26 cellular contexts compared by ENCODE assay signal in genomic region chr22:17724241-17724640, GRCh38. TPM values are rescaled to one million over a fixed set of nuclear protein-coding genes. Genes with fewer than 3 reads are reported as not detected.
DNase-seq lines count a peak whose midpoint lies in the region; TF ChIP-seq lines count a peak whose summit lies in the region.
"Had no signal": no experiment of that assay in that cellular context is flagged by ENCODE, and none has a peak within 500 bp of the region (broad histone marks: within the 10 kb centered on the region; RNA-seq: fewer than 3 reads in every experiment).

No MANE protein-coding gene starts in this region.

- no peak overlapping the region for H2AFZ ChIP-seq in fibroblast of lung (ENCODE audit: low read length)
- H2AFZ ChIP-seq in trophoblast cell (ENCODE audit: insufficient read depth, low read length, poor library complexity): no peak overlapping the region
- H2AFZ ChIP-seq: GM23338 had no signal

- H3K4ac ChIP-seq in trophoblast cell (ENCODE audit: low read depth, low read length): no peak overlapping the region

- peak overlapping the region in 4 of 7 donors; percentile 33 to 72 (median 58) for H3K27ac Mint-ChIP-seq in CD14-positive monocyte
- H3K27ac Mint-ChIP-seq: activated CD4-positive, alpha-beta T cell treated with anti-CD3 and anti-CD28 coated beads, Interleukin-2, amount 10 ng/mL, durations not matched to agents 24 days and 14 days; activated CD8-positive, alpha-beta memory T cell treated with anti-CD3 and anti-CD28 coated beads, Interleukin-2, amount 10 ng/mL, durations not matched to agents 7 days and 5 days; GM23338 had no signal

- H3K36me3 ChIP-seq in adrenal gland (replicated peaks in 1 of 2) (peaks cover 0 to 24% of the 10 kb centered on the region in 2 donors), fibroblast of lung (ENCODE audit: control insufficient read depth, insufficient read depth, low read length) (peaks cover 4% of the 10 kb centered on the region), sigmoid colon (peaks cover 7 to 28% (median 14%) of the 10 kb centered on the region in 4 donors), trophoblast cell (ENCODE audit: control insufficient read depth in 1 of 2, insufficient read depth in 2 of 2, low read length in 2 of 2) (peaks cover 16 to 20% of the 10 kb centered on the region in 2 experiments)
- H3K36me3 ChIP-seq: breast epithelium had no signal

- H3K9me3 ChIP-seq in adrenal gland (replicated peaks in 1 of 3) (no peaks in the 10 kb centered on the region), fibroblast of lung (ENCODE audit: control insufficient read depth, insufficient read depth, low read depth, low read length) (no peaks in the 10 kb centered on the region), sigmoid colon (no peaks in the 10 kb centered on the region), trophoblast cell (ENCODE audit: insufficient read depth, low read depth, low read length) (no peaks in the 10 kb centered on the region)
- H3K9me3 ChIP-seq: breast epithelium, mucosa of descending colon, suprapubic skin had no signal

- TF ChIP-seq EP300 in sigmoid colon (IDR thresholded peaks at IDR 0.05): no peak

- TF ChIP-seq CTCF in CD14-positive monocyte (IDR thresholded peaks at IDR 0.05): no peak
- no peak for TF ChIP-seq CTCF in adrenal gland (IDR thresholded peaks at IDR 0.05)
- TF ChIP-seq CTCF in fibroblast of lung (conservative IDR thresholded peaks at IDR 0.05 in 1 of 2, IDR thresholded peaks at IDR 0.05 in 1 of 2; ENCODE audit: low read depth in 1 of 2, low read length in 2 of 2): no peak
- TF ChIP-seq CTCF in sigmoid colon (IDR thresholded peaks at IDR 0.05): no peak

- H4K8ac ChIP-seq in trophoblast cell (ENCODE audit: low read depth, low read length): no peak overlapping the region

- H3K4me2 ChIP-seq in fibroblast of lung (ENCODE audit: extremely low read depth, insufficient read depth, low read length) (no peak overlapping the region), trophoblast cell (ENCODE audit: low read length) (no peak overlapping the region)
- H3K4me2 ChIP-seq: GM23338 had no signal

- H4K12ac ChIP-seq in trophoblast cell (ENCODE audit: low read depth, low read length): no peak overlapping the region

- H3K4me1 Mint-ChIP-seq in CD14-positive monocyte: peaks cover 34% of the 10 kb centered on the region
- H3K4me1 Mint-ChIP-seq: GM23338 had no signal

- no peaks in the 10 kb centered on the region for H3K27me3 ChIP-seq in adrenal gland
- H3K27me3 ChIP-seq in fibroblast of lung (ENCODE audit: control insufficient read depth, insufficient read depth, low read length): no peaks in the 10 kb centered on the region
- no peaks in the 10 kb centered on the region for H3K27me3 ChIP-seq in sigmoid colon
- H3K27me3 ChIP-seq in trophoblast cell (ENCODE audit: insufficient read depth, low read length): no peaks in the 10 kb centered on the region
- H3K27me3 ChIP-seq: breast epithelium, suprapubic skin had no signal

- H3K27me3 Mint-ChIP-seq in CD14-positive monocyte (ENCODE audit: low read depth in 3 of 3): peaks cover 0 to 3% (median 0%) of the 10 kb centered on the region in 3 donors
- H3K27me3 Mint-ChIP-seq: activated CD4-positive, alpha-beta T cell treated with anti-CD3 and anti-CD28 coated beads, Interleukin-2, amount 10 ng/mL, durations not matched to agents 24 days and 14 days; activated CD8-positive, alpha-beta memory T cell treated with anti-CD3 and anti-CD28 coated beads, Interleukin-2, amount 10 ng/mL, durations not matched to agents 7 days and 5 days; activated naive CD8-positive, alpha-beta T cell had no signal

- H2BK120ac ChIP-seq in trophoblast cell (ENCODE audit: insufficient read depth, low read length, poor library complexity): no peak overlapping the region

- H2AK5ac ChIP-seq in trophoblast cell (ENCODE audit: low read length): no peak overlapping the region

- H3K4me3 Mint-ChIP-seq in CD14-positive monocyte: no peak overlapping the region
- H3K4me3 Mint-ChIP-seq: activated CD4-positive, alpha-beta T cell treated with anti-CD3 and anti-CD28 coated beads, Interleukin-2, amount 10 ng/mL, durations not matched to agents 24 days and 14 days; activated CD8-positive, alpha-beta memory T cell treated with anti-CD3 and anti-CD28 coated beads, Interleukin-2, amount 10 ng/mL, durations not matched to agents 7 days and 5 days; activated naive CD8-positive, alpha-beta T cell; CD8-positive, alpha-beta memory T cell; GM23338 had no signal

- intact Hi-C loops in CD14-positive monocyte (cut with micrococcal nuclease) (no loop called here), adrenal gland (cut with DNase I) (no loop called here), sigmoid colon (cut with DNase I) (loop anchor here (5.0 kb wide), 1 partner anchor 157 kb away; no protein-coding TSS in a partner anchor)

- H3K79me2 ChIP-seq in fibroblast of lung (ENCODE audit: control insufficient read depth, insufficient read depth, low read length): no peaks in the 10 kb centered on the region
- H3K79me2 ChIP-seq in trophoblast cell (ENCODE audit: control insufficient read depth, insufficient read depth, low read length, poor library complexity): no peaks in the 10 kb centered on the region

- no peak for TF ChIP-seq POLR2A in adrenal gland (IDR thresholded peaks at IDR 0.05)
- no peak for TF ChIP-seq POLR2A in sigmoid colon (IDR thresholded peaks at IDR 0.05)

- H3K18ac ChIP-seq in trophoblast cell (ENCODE audit: low read length): no peak overlapping the region

- H3K4me1 ChIP-seq in adrenal gland (replicated peaks in 1 of 2): peaks cover 24 to 35% of the 10 kb centered on the region in 2 donors
- peaks cover 13% of the 10 kb centered on the region for H3K4me1 ChIP-seq in fibroblast of lung (ENCODE audit: control insufficient read depth, extremely low read depth, insufficient read depth, low read length)
- H3K4me1 ChIP-seq in sigmoid colon: peaks cover 0 to 40% (median 35%) of the 10 kb centered on the region in 4 donors
- no peaks in the 10 kb centered on the region for H3K4me1 ChIP-seq in trophoblast cell (ENCODE audit: control insufficient read depth in 1 of 2, insufficient read depth in 2 of 2, low read length in 2 of 2)
- H3K4me1 ChIP-seq: breast epithelium, suprapubic skin had no signal

- H3K27ac ChIP-seq in adrenal gland (peak overlapping the region in 3 of 5 donors; percentile 17 to 50 (median 40)), fibroblast of lung (ENCODE audit: insufficient read depth, low read length) (no peak overlapping the region), sigmoid colon (peak overlapping the region; percentile 43 to 82 (median 74)), trophoblast cell (ENCODE audit: low read depth, low read length) (no peak overlapping the region)
- H3K27ac ChIP-seq: breast epithelium, epithelial cell of prostate, suprapubic skin had no signal

- H3K9me3 Mint-ChIP-seq in CD14-positive monocyte: peaks cover 0 to 2% (median 0%) of the 10 kb centered on the region in 7 donors
- H3K9me3 Mint-ChIP-seq: activated CD4-positive, alpha-beta T cell treated with anti-CD3 and anti-CD28 coated beads, Interleukin-2, amount 10 ng/mL, durations not matched to agents 24 days and 14 days; CD8-positive, alpha-beta memory T cell; GM23338 had no signal

- H3K23ac ChIP-seq in trophoblast cell (ENCODE audit: low read length): no peak overlapping the region

- no peaks in the 10 kb centered on the region for H3K79me1 ChIP-seq in trophoblast cell (ENCODE audit: low read length)

- no peak overlapping the region for H3K4me3 ChIP-seq in adrenal gland
- H3K4me3 ChIP-seq in fibroblast of lung (replicated peaks in 1 of 4; ENCODE audit: control extremely low read depth in 1 of 4, insufficient read depth in 1 of 4, low read depth in 3 of 4, low read length in 4 of 4): no peak overlapping the region
- H3K4me3 ChIP-seq in sigmoid colon: no peak overlapping the region
- H3K4me3 ChIP-seq in trophoblast cell (ENCODE audit: low read depth, low read length): no peak overlapping the region
- H3K4me3 ChIP-seq: breast epithelium, GM23338, K562, mucosa of descending colon, suprapubic skin had no signal

- peaks cover 28 to 56% of the 10 kb centered on the region in 2 donors for H3K36me3 Mint-ChIP-seq in CD14-positive monocyte

- H4K20me1 ChIP-seq in fibroblast of lung (ENCODE audit: control insufficient read depth, extremely low read depth, insufficient read depth, low read length): no peaks in the 10 kb centered on the region

- no peak overlapping the region for H2BK12ac ChIP-seq in trophoblast cell (ENCODE audit: low read length)

- DNase-seq in CD14-positive monocyte (ENCODE audit: low spot score) (no peak), adrenal gland (peak in 2 of 7 donors; percentile 5 to 35), fibroblast of lung (ENCODE audit: low read depth in 2 of 2) (peak; percentile 20 to 45), sigmoid colon (no peak), trophoblast cell (no peak), AG08396 (ENCODE audit: low spot score) (no peak), SIG-M5 treated with dmso at 0.1 percent for 504 hours (lab: John Stamatoyannopoulos, UW; ENCODE audit: unreplicated experiment) (no peak), ureter (ENCODE audit: low spot score) (no peak)
- DNase-seq: activated CD4-positive, alpha-beta T cell treated with anti-CD3 and anti-CD28 coated beads, Interleukin-2, amount 10 ng/mL, durations not matched to agents 24 days and 14 days; activated CD8-positive, alpha-beta memory T cell treated with anti-CD3 and anti-CD28 coated beads, Interleukin-2, amount 10 ng/mL, durations not matched to agents 7 days and 5 days; CD8-positive, alpha-beta memory T cell; dermis blood vessel endothelial cell; DMS79; mucosa of descending colon; NCI-H187; NCI-H226; NCI-H82; retina; stimulated activated CD4-positive, alpha-beta T cell treated with anti-CD3 and anti-CD28 coated beads, Interleukin-15, amount 100 ng/mL, for 24 hours; T-helper 1 cell had no signal

- no peak overlapping the region for H3K9ac ChIP-seq in fibroblast of lung (ENCODE audit: insufficient read depth, low read length)
- no peak overlapping the region for H3K9ac ChIP-seq in trophoblast cell (ENCODE audit: low read length)

- no peak overlapping the region for H2BK5ac ChIP-seq in trophoblast cell (ENCODE audit: low read depth, low read length, poor library complexity)

- 80 to 85% (median 83%) methylated on average over 5 of the region's 5 CpGs for WGBS in adrenal gland, 4 donors
- WGBS in sigmoid colon, 2 donors: 50 to 61% methylated on average over 5 of the region's 5 CpGs
- WGBS in trophoblast cell (ENCODE audit: extremely low coverage, insufficient coverage, insufficient read length): no CpG with 5 or more reads among the region's 5 CpGs

- no peak overlapping the region for H4K91ac ChIP-seq in trophoblast cell (ENCODE audit: low read depth, low read length)

- no peak overlapping the region for H3K14ac ChIP-seq in trophoblast cell (ENCODE audit: low read length)

RNA-seq across cellular contexts. Expression of gene BID, which starts 50.0 kb away (rescaled TPM):
- polyA plus RNA-seq in CD14-positive monocyte (100 to 1,000 TPM; 391 to 423 TPM), adrenal gland (1 to 10 TPM; 3.8 to 7.3 (median 6.2) TPM), fibroblast of lung (23.4 and 37.0 TPM in 2 replicates), sigmoid colon (10 to 100 TPM; 24.6 to 72.1 (median 31.9) TPM)
- total RNA-seq in adrenal gland (10 to 100 TPM in 7 of 8 donors, 1 to 10 TPM in 1; 7.3 to 26.6 (median 15.0) TPM), fibroblast of lung (13.4 and 17.7 TPM in 2 replicates), sigmoid colon (10 to 100 TPM in 3 of 4 donors, 1 to 10 TPM in 1; 9.7 to 28.2 (median 15.1) TPM), ureter (31.3 TPM)
- polyA plus RNA-seq in fibroblast of lung (2012): 23.1 and 30.3 TPM in 2 replicates
- 16.3 and 17.4 TPM in 2 replicates for polyA minus RNA-seq in fibroblast of lung (ENCODE audit: low replicate concordance)
- polyA plus RNA-seq in trophoblast cell (2013): 11.2 and 12.5 TPM in 2 replicates

Comparison
In these comparisons a context has a peak if more than half of its experiments do, and no peak if none do; other contexts are left out.
1. DNase-seq: peak in fibroblast of lung (2 of 2); none in CD14-positive monocyte (single experiment), sigmoid colon (single experiment), trophoblast cell (0 of 2), AG08396 (single experiment), SIG-M5 treated with dmso at 0.1 percent for 504 hours (single experiment) and ureter (single experiment).
2. H3K27ac ChIP-seq: peak in adrenal gland (3 of 5) and sigmoid colon (4 of 4); none in fibroblast of lung (single experiment) and trophoblast cell (single experiment).